In the genomic region with DNA sequence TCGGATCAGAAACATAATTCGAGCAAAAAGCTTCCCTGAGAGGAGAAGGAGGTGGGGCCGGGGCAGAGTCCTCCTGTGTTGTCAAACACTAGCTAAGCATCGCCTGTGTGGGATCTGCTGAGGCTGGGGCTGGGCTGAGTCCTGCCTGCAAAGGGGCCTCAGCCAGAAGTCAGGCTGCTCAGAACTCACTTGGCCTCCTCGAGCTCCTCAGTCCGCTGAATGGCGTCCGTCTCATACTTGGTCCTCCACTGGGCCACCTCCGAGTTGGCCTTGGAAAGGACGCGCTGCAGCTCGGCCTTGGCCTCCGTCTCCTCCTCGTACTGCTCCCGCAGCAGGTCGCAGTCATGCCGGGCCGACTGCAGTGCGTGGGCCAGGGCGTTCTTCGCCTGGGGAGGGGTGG, we compare ENCODE assay signal across 35 cellular contexts. TPM values are rescaled to one million over a fixed set of nuclear protein-coding genes. Genes with fewer than 3 reads are reported as not detected.
"Had no signal": no experiment of that assay in that cellular context is flagged by ENCODE, and none has a peak within 500 bp of the region (broad histone marks: within the 10 kb centered on the region; RNA-seq: fewer than 3 reads in every experiment).

No MANE protein-coding gene starts in this region.

- H3K4me3 ChIP-seq: MG63 had no signal

- DNase-seq: activated B cell treated with CpG ODN at 0.5 μM for 24 hours; activated CD4-positive, alpha-beta T cell treated with anti-CD3 and anti-CD28 coated beads for 48 hours; activated CD4-positive, alpha-beta T cell treated with anti-CD3 and anti-CD28 coated beads, Interleukin-2, amount 50 U/mL, for 4 hours; activated CD4-positive, CD25-positive, alpha-beta regulatory T cell treated with anti-CD3 and anti-CD28 coated beads, Interleukin-2, amount 50 U/mL, for 72 hours; activated CD8-positive, alpha-beta T cell treated with anti-CD3 and anti-CD28 coated beads for 36 hours; activated effector memory CD4-positive, alpha-beta T cell treated with anti-CD3 and anti-CD28 coated beads, Interleukin-2, amount 50 U/mL, for 16 hours; activated naive CD4-positive, alpha-beta T cell; activated naive CD4-positive, alpha-beta T cell treated with anti-CD3 and anti-CD28 coated beads, Interleukin-2, amount 50 U/mL, for 16 hours; activated naive CD8-positive, alpha-beta T cell treated with anti-CD3 and anti-CD28 coated beads for 36 hours; activated T-cell treated with anti-CD3 and anti-CD28 coated beads, Interleukin-2, amount 50 U/mL, for 1 hour; activated T-cell treated with anti-CD3 and anti-CD28 coated beads, Interleukin-2, amount 50 U/mL, for 72 hours; amniotic stem cell; aorta; brain microvascular endothelial cell; Kasumi-1; KG1; MG63; NCI-H1092; NCI-H1436 treated with DMSO at 0.1 percent for 48 hours; NCI-H1694 treated with DMSO at 0.1 percent for 48 hours; NCI-H2029; NCI-H345; NCI-H524 treated with DMSO at 0.1 percent for 48 hours; SIG-M5; SW 1271; T-helper 1 cell; T-helper 2 cell; T-helper 9 cell had no signal

- ATAC-seq: activated CD8-positive, alpha-beta T cell treated with anti-CD3 and anti-CD28 coated beads for 36 hours; activated T-cell treated with anti-CD3 and anti-CD28 coated beads, Interleukin-2, amount 50 U/mL, for 72 hours; activated T-helper 17 cell treated with anti-CD3 and anti-CD28 coated beads, Interleukin-2, amount 50 U/mL, for 72 hours; Panc1 had no signal

- H3K9me3 ChIP-seq: MG63 had no signal

- H3K36me3 ChIP-seq: brain microvascular endothelial cell, MG63 had no signal

- H3K27me3 ChIP-seq: brain microvascular endothelial cell, MG63 had no signal

- H3K27ac ChIP-seq: brain microvascular endothelial cell, VCaP had no signal

RNA-seq across cellular contexts. Expression of gene MYH6, which starts 9.9 kb away (rescaled TPM):
- total RNA-seq: activated B cell treated with CpG ODN at 0.5 μM for 24 hours; activated CD8-positive, alpha-beta memory T cell treated with anti-CD3 and anti-CD28 coated beads for 36 hours; activated CD8-positive, alpha-beta T cell treated with anti-CD3 and anti-CD28 coated beads for 36 hours; activated naive CD8-positive, alpha-beta T cell treated with anti-CD3 and anti-CD28 coated beads for 36 hours; aorta; NCI-H460; RPMI7951; SK-MEL-5 had no signal

RNA-seq across cellular contexts. Expression of gene MYH7, which starts 17.4 kb away (rescaled TPM):
- total RNA-seq: activated B cell treated with CpG ODN at 0.5 μM for 24 hours; activated CD8-positive, alpha-beta memory T cell treated with anti-CD3 and anti-CD28 coated beads for 36 hours; activated CD8-positive, alpha-beta T cell treated with anti-CD3 and anti-CD28 coated beads for 36 hours; aorta; NCI-H460; RPMI7951 had no signal

RNA-seq across cellular contexts. Expression of gene CMTM5, which starts 41.2 kb away (rescaled TPM):
- total RNA-seq: activated B cell treated with CpG ODN at 0.5 μM for 24 hours; activated CD8-positive, alpha-beta memory T cell treated with anti-CD3 and anti-CD28 coated beads for 36 hours; activated CD8-positive, alpha-beta T cell treated with anti-CD3 and anti-CD28 coated beads for 36 hours; activated naive CD8-positive, alpha-beta T cell treated with anti-CD3 and anti-CD28 coated beads for 36 hours; activated T-helper 17 cell treated with anti-CD3 and anti-CD28 coated beads, Interleukin-2, amount 50 U/mL, for 72 hours; NCI-H460; SK-MEL-5 had no signal

RNA-seq across cellular contexts. Expression of gene IL25, which starts 45.4 kb away (rescaled TPM):
- total RNA-seq: activated B cell treated with CpG ODN at 0.5 μM for 24 hours; activated CD8-positive, alpha-beta memory T cell treated with anti-CD3 and anti-CD28 coated beads for 36 hours; activated CD8-positive, alpha-beta T cell treated with anti-CD3 and anti-CD28 coated beads for 36 hours; activated naive CD8-positive, alpha-beta T cell treated with anti-CD3 and anti-CD28 coated beads for 36 hours; activated T-cell treated with anti-CD3 and anti-CD28 coated beads, Interleukin-2, amount 50 U/mL, for 72 hours; activated T-helper 17 cell treated with anti-CD3 and anti-CD28 coated beads, Interleukin-2, amount 50 U/mL, for 72 hours; aorta; NCI-H460; RPMI7951; SK-MEL-5 had no signal
- polyA plus RNA-seq: aorta had no signal
